Comparison of ENCODE assay signal across 1 cellular context in the genomic region with DNA sequence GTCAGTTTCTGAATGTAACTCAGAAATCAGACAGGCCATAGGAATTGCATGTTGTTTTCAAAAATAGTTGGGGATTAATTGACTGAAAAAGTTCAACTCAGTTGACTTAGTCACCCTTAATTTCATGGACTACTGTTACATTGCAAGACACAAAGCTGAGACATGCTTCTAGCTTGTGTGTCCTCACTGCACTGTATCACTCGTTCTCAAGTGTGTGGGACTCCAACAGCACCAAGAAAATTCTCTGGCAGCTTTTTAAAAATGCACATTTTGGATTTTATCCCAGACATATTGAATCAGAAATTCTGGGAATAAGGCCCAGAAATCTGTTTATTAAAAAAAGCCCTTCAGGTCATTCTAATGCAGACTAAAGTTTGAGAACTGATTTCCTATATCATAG.
TF ChIP-seq lines count a peak whose summit lies in the region.

No MANE protein-coding gene starts in this region.

TF ChIP-seq in SK-N-SH treated with all-trans-retinoic acid at 6 μM for 48 hours, 23 proteins besides CTCF, POLR2A, EP300 and RAD21 (continued from another document):
- TF ChIP-seq, protein P1, sequence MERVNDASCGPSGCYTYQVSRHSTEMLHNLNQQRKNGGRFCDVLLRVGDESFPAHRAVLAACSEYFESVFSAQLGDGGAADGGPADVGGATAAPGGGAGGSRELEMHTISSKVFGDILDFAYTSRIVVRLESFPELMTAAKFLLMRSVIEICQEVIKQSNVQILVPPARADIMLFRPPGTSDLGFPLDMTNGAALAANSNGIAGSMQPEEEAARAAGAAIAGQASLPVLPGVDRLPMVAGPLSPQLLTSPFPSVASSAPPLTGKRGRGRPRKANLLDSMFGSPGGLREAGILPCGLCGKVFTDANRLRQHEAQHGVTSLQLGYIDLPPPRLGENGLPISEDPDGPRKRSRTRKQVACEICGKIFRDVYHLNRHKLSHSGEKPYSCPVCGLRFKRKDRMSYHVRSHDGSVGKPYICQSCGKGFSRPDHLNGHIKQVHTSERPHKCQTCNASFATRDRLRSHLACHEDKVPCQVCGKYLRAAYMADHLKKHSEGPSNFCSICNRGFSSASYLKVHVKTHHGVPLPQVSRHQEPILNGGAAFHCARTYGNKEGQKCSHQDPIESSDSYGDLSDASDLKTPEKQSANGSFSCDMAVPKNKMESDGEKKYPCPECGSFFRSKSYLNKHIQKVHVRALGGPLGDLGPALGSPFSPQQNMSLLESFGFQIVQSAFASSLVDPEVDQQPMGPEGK (CRISPR knock-in tag; IDR thresholded peaks at IDR 0.05; ENCODE audit: borderline replicate concordance), result no peak
- TF ChIP-seq TCF4 (CRISPR knock-in tag; IDR thresholded peaks at IDR 0.05; ENCODE audit: borderline replicate concordance) (no peak), ZC3H10 (CRISPR knock-in tag; IDR thresholded peaks at IDR 0.05) (no peak), PPARA (CRISPR knock-in tag; IDR thresholded peaks at IDR 0.05; ENCODE audit: borderline replicate concordance) (no peak), ZNF565 (CRISPR knock-in tag; conservative IDR thresholded peaks at IDR 0.05; ENCODE audit: low read depth) (no peak), TSHZ2 (CRISPR knock-in tag; IDR thresholded peaks at IDR 0.05) (no peak), RARB (CRISPR knock-in tag; IDR thresholded peaks at IDR 0.05) (no peak)
